Comparison of ENCODE assay signal across 20 cellular contexts in the genomic region with DNA sequence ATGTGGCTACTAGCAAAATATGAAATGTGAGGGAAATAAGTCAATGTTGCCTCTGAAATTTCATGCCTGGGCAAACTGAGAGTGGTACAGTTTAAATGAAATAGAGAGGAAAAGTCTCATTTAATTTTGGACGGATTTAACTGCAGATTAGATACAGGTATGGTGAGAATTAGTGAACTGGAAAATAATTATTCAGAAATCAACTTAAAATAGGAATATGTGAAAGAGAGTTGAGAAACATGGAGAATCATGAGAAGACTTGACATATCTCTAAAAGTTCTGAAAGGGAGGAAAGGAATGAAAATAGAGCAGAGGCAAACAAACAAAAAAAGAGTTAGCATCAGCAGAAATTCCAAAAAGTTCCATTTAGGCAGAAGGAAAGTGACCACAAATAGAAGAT. TPM values are rescaled to one million over a fixed set of nuclear protein-coding genes. Genes with fewer than 3 reads are reported as not detected.
"Had no signal": no experiment of that assay in that cellular context is flagged by ENCODE, and none has a peak within 500 bp of the region (broad histone marks: within the 10 kb centered on the region; RNA-seq: fewer than 3 reads in every experiment).

No MANE protein-coding gene starts in this region.

- H3K4me1 Mint-ChIP-seq: activated CD8-positive, alpha-beta memory T cell treated with anti-CD3 and anti-CD28 coated beads, Interleukin-2, amount 10 ng/mL, durations not matched to agents 7 days and 5 days; endodermal cell; naive thymus-derived CD8-positive, alpha-beta T cell had no signal

- H3K9me3 ChIP-seq: adrenal gland, right lobe of liver, thyroid gland had no signal

- H3K9me3 Mint-ChIP-seq: activated naive CD4-positive, alpha-beta T cell treated with anti-CD3 and anti-CD28 coated beads, Interleukin-2, amount 50 U/mL, for 24 hours; naive thymus-derived CD8-positive, alpha-beta T cell; T-cell had no signal

- H3K4me3 Mint-ChIP-seq: activated CD8-positive, alpha-beta memory T cell treated with anti-CD3 and anti-CD28 coated beads, Interleukin-2, amount 10 ng/mL, durations not matched to agents 7 days and 5 days; activated naive CD4-positive, alpha-beta T cell treated with anti-CD3 and anti-CD28 coated beads, Interleukin-2, amount 50 U/mL, for 24 hours; endodermal cell; naive thymus-derived CD8-positive, alpha-beta T cell; T-cell had no signal

- H3K4me1 ChIP-seq: foreskin keratinocyte, parathyroid adenoma, thyroid gland had no signal

- H3K27ac Mint-ChIP-seq: activated CD8-positive, alpha-beta memory T cell treated with anti-CD3 and anti-CD28 coated beads, Interleukin-2, amount 10 ng/mL, durations not matched to agents 7 days and 5 days; activated naive CD4-positive, alpha-beta T cell treated with anti-CD3 and anti-CD28 coated beads, Interleukin-2, amount 50 U/mL, for 24 hours; endodermal cell; T-cell had no signal

- H3K36me3 ChIP-seq: thyroid gland had no signal

- ATAC-seq: activated CD4-positive, CD25-positive, alpha-beta regulatory T cell treated with anti-CD3 and anti-CD28 coated beads, Interleukin-2, amount 50 U/mL, for 24 hours; activated CD8-positive, alpha-beta memory T cell treated with anti-CD3 and anti-CD28 coated beads, Interleukin-2, amount 10 ng/mL, durations not matched to agents 7 days and 5 days; foreskin keratinocyte; naive thymus-derived CD8-positive, alpha-beta T cell; right lobe of liver; T-cell had no signal

- H3K27me3 ChIP-seq: adrenal gland, cardiac muscle cell, foreskin keratinocyte, hepatocyte, right lobe of liver, thyroid gland had no signal

- H3K4me3 ChIP-seq: adrenal gland, cardiac muscle cell, hepatocyte, right lobe of liver, SK-N-MC, thyroid gland had no signal

- DNase-seq: activated CD8-positive, alpha-beta memory T cell treated with anti-CD3 and anti-CD28 coated beads, Interleukin-2, amount 10 ng/mL, durations not matched to agents 7 days and 5 days; activated effector memory CD4-positive, alpha-beta T cell treated with anti-CD3 and anti-CD28 coated beads, Interleukin-2, amount 50 U/mL, for 16 hours; activated T-cell treated with anti-CD3 and anti-CD28 coated beads, Interleukin-2, amount 50 U/mL, for 1 hour; adrenal gland; endodermal cell; foreskin keratinocyte; mesendoderm; naive thymus-derived CD8-positive, alpha-beta T cell; right lobe of liver; small intestine; stimulated activated CD4-positive, alpha-beta T cell treated with anti-CD3 and anti-CD28 coated beads, Interleukin-4, amount 100 ng/mL, for 1 hour; T-cell; T1000; thyroid gland had no signal

- H3K27me3 Mint-ChIP-seq: activated CD8-positive, alpha-beta memory T cell treated with anti-CD3 and anti-CD28 coated beads, Interleukin-2, amount 10 ng/mL, durations not matched to agents 7 days and 5 days; activated naive CD4-positive, alpha-beta T cell treated with anti-CD3 and anti-CD28 coated beads, Interleukin-2, amount 50 U/mL, for 24 hours; naive thymus-derived CD8-positive, alpha-beta T cell; T-cell had no signal

- H3K27ac ChIP-seq: adrenal gland, cardiac muscle cell, foreskin keratinocyte, hepatocyte, parathyroid adenoma, right lobe of liver, SK-N-MC, thyroid gland had no signal

RNA-seq across cellular contexts. Expression of a gene that starts 33.5 kb away (rescaled TPM):
- total RNA-seq: naive thymus-derived CD8-positive, alpha-beta T cell had no signal
